ENCODE assay signal across 14 cellular contexts in genomic region chr9:109795613-109796012, GRCh38. TPM values are rescaled to one million over a fixed set of nuclear protein-coding genes. Genes with fewer than 3 reads are reported as not detected.
A peak's percentile ranks its signal among the peaks of the same experiment; 100 is the strongest.
DNase-seq lines count a peak whose midpoint lies in the region; ATAC-seq and TF ChIP-seq lines count a peak whose summit lies in the region.
"Had no signal": no experiment of that assay in that cellular context is flagged by ENCODE, and none has a peak within 500 bp of the region (broad histone marks: within the 10 kb centered on the region; RNA-seq: fewer than 3 reads in every experiment).

No MANE protein-coding gene starts in this region.

- H3K9me3 ChIP-seq in left ventricle myocardium inferior (replicated peaks) (no peaks in the 10 kb centered on the region), ascending aorta (no peaks in the 10 kb centered on the region), lung (ENCODE audit: control insufficient read depth in 2 of 2, insufficient read depth in 1 of 2, low read length in 1 of 2) (no peaks in the 10 kb centered on the region), thoracic aorta (no peaks in the 10 kb centered on the region)
- H3K9me3 ChIP-seq: BLaER1 treated with 17β-estradiol and CSF1 and Interleukin-3, amounts not matched to agents 10 nM and 100 nM; HAP-1 had no signal

- ATAC-seq in left cardiac atrium (no peak), lung (ENCODE audit: insufficient read depth, low FRiP score) (no peak), thoracic aorta (ENCODE audit: insufficient number of reproducible peaks, low FRiP score, low read depth) (no peak)

- DNase-seq in left ventricle myocardium inferior, result no peak
- DNase-seq in left cardiac atrium, result no peak
- no peak for DNase-seq in ascending aorta (ENCODE audit: low spot score in 2 of 2)
- no peak for DNase-seq in lung (ENCODE audit: low spot score)
- no peak for DNase-seq in thoracic aorta (ENCODE audit: low spot score)
- no peak for DNase-seq in NCI-H2081 (lab: John Stamatoyannopoulos, UW)
- no peak for DNase-seq in NCI-H82 (lab: John Stamatoyannopoulos, UW)
- DNase-seq in NCI-H2196 (lab: John Stamatoyannopoulos, UW; ENCODE audit: unreplicated experiment), result no peak
- DNase-seq: ACHN; CD4-positive, CD25-positive, alpha-beta regulatory T cell; DMS53; GF-D8 had no signal

- H3K27ac ChIP-seq in left ventricle myocardium inferior (replicated peaks), result peak overlapping the region; percentile 66
- peak overlapping the region; percentile 88 to 96 for H3K27ac ChIP-seq in ascending aorta
- peak overlapping the region; percentile 42 to 56 for H3K27ac ChIP-seq in lung (ENCODE audit: low read depth in 1 of 2, low read length in 1 of 2)
- peak overlapping the region; percentile 58 to 84 for H3K27ac ChIP-seq in thoracic aorta
- H3K27ac ChIP-seq: BLaER1 treated with 17β-estradiol and CSF1 and Interleukin-3, amounts not matched to agents 10 nM and 100 nM had no signal

- H3K36me3 ChIP-seq in left ventricle myocardium inferior (no peaks in the 10 kb centered on the region), ascending aorta (no peaks in the 10 kb centered on the region), lung (ENCODE audit: control insufficient read depth in 2 of 2, insufficient read depth in 2 of 2, low read length in 2 of 2) (no peaks in the 10 kb centered on the region), thoracic aorta (no peaks in the 10 kb centered on the region)
- H3K36me3 ChIP-seq: BLaER1 treated with 17β-estradiol and CSF1 and Interleukin-3, amounts not matched to agents 10 nM and 100 nM; HAP-1 had no signal

- no peak for TF ChIP-seq CTCF in left ventricle myocardium inferior (IDR thresholded peaks at IDR 0.05; ENCODE audit: borderline replicate concordance)
- no peak for TF ChIP-seq CTCF in ascending aorta (IDR thresholded peaks at IDR 0.05)
- TF ChIP-seq CTCF in lung (IDR thresholded peaks at IDR 0.05; ENCODE audit: control extremely low read depth, extremely low read depth), result no peak
- no peak for TF ChIP-seq CTCF in thoracic aorta (IDR thresholded peaks at IDR 0.05)

- WGBS in lung, 2 donors, result 79 to 93% methylated on average over 3 of the region's 3 CpGs

- H3K4me3 ChIP-seq in left ventricle myocardium inferior (no peak overlapping the region), ascending aorta (no peak overlapping the region), lung (no peak overlapping the region), thoracic aorta (no peak overlapping the region)
- H3K4me3 ChIP-seq: BLaER1 treated with 17β-estradiol and CSF1 and Interleukin-3, amounts not matched to agents 10 nM and 100 nM; HAP-1 had no signal

- intact Hi-C loops in left ventricle myocardium inferior (cut with micrococcal nuclease), result no loop called here
- intact Hi-C loops in left cardiac atrium (cut with DNase I), result no loop called here
- intact Hi-C loops in ascending aorta (cut with DNase I), result loop anchor here (2.0 to 10.0 kb wide), 2 partner anchors 15 to 321 kb away; partner anchors contain the start of gene PALM2AKAP2

- H3K27me3 ChIP-seq in left ventricle myocardium inferior (ENCODE audit: low read depth) (no peaks in the 10 kb centered on the region), ascending aorta (no peaks in the 10 kb centered on the region), lung (ENCODE audit: control insufficient read depth, insufficient read depth) (no peaks in the 10 kb centered on the region), thoracic aorta (replicated peaks; ENCODE audit: insufficient read depth) (no peaks in the 10 kb centered on the region)
- H3K27me3 ChIP-seq: BLaER1 treated with 17β-estradiol and CSF1 and Interleukin-3, amounts not matched to agents 10 nM and 100 nM had no signal

- H3K4me1 ChIP-seq in left ventricle myocardium inferior (peaks cover 85% of the 10 kb centered on the region), ascending aorta (peaks cover 28 to 78% of the 10 kb centered on the region in 2 donors), lung (ENCODE audit: control insufficient read depth in 2 of 2, insufficient read depth in 2 of 2, low read length in 2 of 2) (peaks cover 6 to 50% of the 10 kb centered on the region in 2 donors), thoracic aorta (ENCODE audit: control insufficient read depth in 1 of 2, low read depth in 2 of 2) (peaks cover 60 to 96% of the 10 kb centered on the region in 2 donors)
- H3K4me1 ChIP-seq: BLaER1 treated with 17β-estradiol and CSF1 and Interleukin-3, amounts not matched to agents 10 nM and 100 nM; HAP-1 had no signal

RNA-seq across cellular contexts. Expression of gene PALM2AKAP2, which starts 15.6 kb away (rescaled TPM):
- total RNA-seq in left ventricle myocardium inferior (90.2 TPM), left cardiac atrium (100 to 1,000 TPM in 1 of 2 donors, 10 to 100 TPM in 1; 97.6 to 102 TPM), ascending aorta (38.2 TPM), lung (10 to 100 TPM; 15.1 to 37.7 TPM), thoracic aorta (10 to 100 TPM; 45.9 to 84.2 TPM)
- 1 to 10 TPM in 1 of 2 donors, under 1 TPM in 1; 0.51 to 4.4 TPM for polyA plus RNA-seq in lung
